Comparison of ENCODE assay signal across 19 cellular contexts in the genomic region with DNA sequence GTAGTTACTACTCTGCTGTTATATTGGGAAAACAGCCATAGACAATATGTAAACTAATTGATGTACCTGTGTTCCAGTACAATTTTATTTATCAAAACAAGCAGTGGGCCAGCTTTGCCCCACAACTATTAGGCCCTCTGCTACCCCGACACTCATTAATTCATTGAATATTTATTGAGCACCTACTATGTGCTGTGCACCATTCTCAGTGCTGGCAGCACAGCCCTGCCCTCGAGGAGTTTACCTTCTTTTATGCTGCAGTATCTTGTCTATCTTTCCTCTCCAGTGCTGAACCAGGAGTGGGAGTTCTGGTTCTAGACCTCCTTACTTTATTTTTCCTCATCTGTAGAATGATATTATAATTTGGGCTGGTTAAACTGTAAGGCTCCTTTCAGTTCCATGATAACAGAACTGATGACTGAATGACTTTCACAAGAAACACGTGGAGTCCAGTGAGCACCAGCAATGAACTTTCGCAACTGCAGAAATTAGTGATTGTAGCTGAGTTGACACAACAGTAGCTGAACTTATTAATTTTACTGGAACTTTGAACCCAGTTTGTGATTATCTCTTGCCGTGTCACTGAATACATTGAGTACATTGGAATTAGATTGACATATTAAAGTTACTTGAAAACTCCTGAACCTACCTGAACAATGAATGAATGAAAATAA. TPM values are rescaled to one million over a fixed set of nuclear protein-coding genes. Genes with fewer than 3 reads are reported as not detected.
DNase-seq lines count a peak whose midpoint lies in the region; ATAC-seq, FAIRE-seq and TF ChIP-seq lines count a peak whose summit lies in the region.
"Had no signal": no experiment of that assay in that cellular context is flagged by ENCODE, and none has a peak within 500 bp of the region (broad histone marks: within the 10 kb centered on the region; RNA-seq: fewer than 3 reads in every experiment).

No MANE protein-coding gene starts in this region.

- no peak for DNase-seq in activated naive CD4-positive, alpha-beta T cell treated with anti-CD3 and anti-CD28 coated beads, Interleukin-2, amount 50 U/mL, for 16 hours
- peak; percentile 66 for DNase-seq in RPMI8226
- DNase-seq in kidney, result no peak
- no peak for DNase-seq in stimulated activated naive B cell treated with anti-CD40 and anti-IgM and Interleukin-4, amounts not matched to agents 10 μg/mL and 1 μg/mL and 100 μg/mL, for 72 hours
- DNase-seq in NCI-H446 (lab: John Stamatoyannopoulos, UW), result no peak
- DNase-seq: activated effector memory CD4-positive, alpha-beta T cell treated with anti-CD3 and anti-CD28 coated beads, Interleukin-2, amount 50 U/mL, for 16 hours; DMS79 treated with DMSO at 0.1 percent for 48 hours; endodermal cell; immature natural killer cell; NCI-H187 treated with DMSO at 0.1 percent for 48 hours; retina; stimulated activated CD4-positive, alpha-beta T cell treated with anti-CD3 and anti-CD28 coated beads, Interleukin-2, amount 100 ng/mL, for 24 hours had no signal

- peaks cover 3% of the 10 kb centered on the region for H3K36me3 Mint-ChIP-seq in activated naive CD4-positive, alpha-beta T cell treated with anti-CD3 and anti-CD28 coated beads, Interleukin-2, amount 50 U/mL, for 24 hours
- peaks cover 9 to 23% of the 10 kb centered on the region in 2 donors for H3K36me3 Mint-ChIP-seq in stimulated activated naive B cell treated with anti-CD40 and anti-IgM and Interleukin-4, amounts not matched to agents 10 μg/mL and 1 μg/mL and 100 μg/mL, for 72 hours

- H3K4me1 Mint-ChIP-seq in activated naive CD4-positive, alpha-beta T cell treated with anti-CD3 and anti-CD28 coated beads, Interleukin-2, amount 50 U/mL, for 24 hours, result peaks cover 64% of the 10 kb centered on the region
- H3K4me1 Mint-ChIP-seq in stimulated activated naive B cell treated with anti-CD40 and anti-IgM and Interleukin-4, amounts not matched to agents 10 μg/mL and 1 μg/mL and 100 μg/mL, for 72 hours, result peaks cover 27 to 45% of the 10 kb centered on the region in 2 donors

- no peaks in the 10 kb centered on the region for H3K9me3 Mint-ChIP-seq in activated naive CD4-positive, alpha-beta T cell treated with anti-CD3 and anti-CD28 coated beads, Interleukin-2, amount 50 U/mL, for 24 hours
- no peaks in the 10 kb centered on the region for H3K9me3 Mint-ChIP-seq in stimulated activated naive B cell treated with anti-CD40 and anti-IgM and Interleukin-4, amounts not matched to agents 10 μg/mL and 1 μg/mL and 100 μg/mL, for 72 hours
- H3K9me3 Mint-ChIP-seq: endodermal cell, immature natural killer cell had no signal

- no peaks in the 10 kb centered on the region for H3K9me3 ChIP-seq in kidney (ENCODE audit: control insufficient read depth in 1 of 2, low read length in 2 of 2)

- no peak overlapping the region for H3K27ac ChIP-seq in kidney (ENCODE audit: low read depth in 2 of 2, low read length in 2 of 2)
- H3K27ac ChIP-seq: SK-N-MC had no signal

- H3K4me3 Mint-ChIP-seq in activated naive CD4-positive, alpha-beta T cell treated with anti-CD3 and anti-CD28 coated beads, Interleukin-2, amount 50 U/mL, for 24 hours, result peak overlapping the region; percentile 93
- peak overlapping the region in 1 of 2 donors; percentile 8 for H3K4me3 Mint-ChIP-seq in stimulated activated naive B cell treated with anti-CD40 and anti-IgM and Interleukin-4, amounts not matched to agents 10 μg/mL and 1 μg/mL and 100 μg/mL, for 72 hours
- H3K4me3 Mint-ChIP-seq: endodermal cell had no signal

- H3K4me1 ChIP-seq in kidney (ENCODE audit: control insufficient read depth in 1 of 2, insufficient read depth in 1 of 2, low read depth in 1 of 2, low read length in 2 of 2), result peaks cover 27 to 28% of the 10 kb centered on the region in 2 donors

- no peak for ATAC-seq in stimulated activated naive B cell treated with anti-CD40 and anti-IgM and Interleukin-4, amounts not matched to agents 10 μg/mL and 1 μg/mL and 100 μg/mL, for 72 hours (replicated peaks)
- ATAC-seq in GM18907 (IDR thresholded peaks at IDR 0.05; ENCODE audit: unreplicated experiment) (no peak), GM19023 (IDR thresholded peaks at IDR 0.05; ENCODE audit: unreplicated experiment) (no peak)

- no peak overlapping the region for H3K9ac ChIP-seq in kidney (ENCODE audit: low read length in 2 of 2)

- H3K27ac Mint-ChIP-seq in activated naive CD4-positive, alpha-beta T cell treated with anti-CD3 and anti-CD28 coated beads, Interleukin-2, amount 50 U/mL, for 24 hours, result no peak overlapping the region
- H3K27ac Mint-ChIP-seq in stimulated activated naive B cell treated with anti-CD40 and anti-IgM and Interleukin-4, amounts not matched to agents 10 μg/mL and 1 μg/mL and 100 μg/mL, for 72 hours, result peak overlapping the region; percentile 37
- H3K27ac Mint-ChIP-seq: endodermal cell had no signal

- no peak for TF ChIP-seq CTCF in kidney (IDR thresholded peaks at IDR 0.05; ENCODE audit: borderline replicate concordance, extremely low read depth, insufficient read depth)

- H3K4me3 ChIP-seq in kidney (ENCODE audit: low read length in 2 of 2), result peak overlapping the region; percentile 12 to 25
- H3K4me3 ChIP-seq: SK-N-MC had no signal

- FAIRE-seq in kidney (lab: Jason Lieb, UNC), result no peak
- FAIRE-seq: bronchial epithelial cell, frontal cortex, GM12892 had no signal

- intact Hi-C loops in kidney (cut with DNase I), result no loop called here

- H3K27me3 Mint-ChIP-seq in activated naive CD4-positive, alpha-beta T cell treated with anti-CD3 and anti-CD28 coated beads, Interleukin-2, amount 50 U/mL, for 24 hours, result no peaks in the 10 kb centered on the region
- no peaks in the 10 kb centered on the region for H3K27me3 Mint-ChIP-seq in stimulated activated naive B cell treated with anti-CD40 and anti-IgM and Interleukin-4, amounts not matched to agents 10 μg/mL and 1 μg/mL and 100 μg/mL, for 72 hours

- no peaks in the 10 kb centered on the region for H3K36me3 ChIP-seq in kidney (ENCODE audit: control insufficient read depth in 1 of 2, insufficient read depth in 2 of 2, low read length in 2 of 2)

RNA-seq across cellular contexts. Expression of a gene that starts 2.4 kb away (rescaled TPM):
- 68.2 TPM for total RNA-seq in kidney
- polyA plus RNA-seq in kidney (ENCODE audit: insufficient read depth, low read depth, low replicate concordance), result 61.4 TPM

RNA-seq across cellular contexts. Expression of a gene that starts 53.7 kb away (rescaled TPM):
- not detected for total RNA-seq in kidney
- not detected for polyA plus RNA-seq in kidney (ENCODE audit: insufficient read depth, low read depth, low replicate concordance)
- total RNA-seq: bronchial epithelial cell had no signal
- polyA plus RNA-seq: immature natural killer cell had no signal
